1 cellular context compared by ENCODE assay signal in genomic region chr7:33070277-33070676, GRCh38.
TF ChIP-seq lines count a peak whose summit lies in the region.

No MANE protein-coding gene starts in this region.

TF ChIP-seq in K562, 482 proteins besides CTCF, POLR2A, EP300 and RAD21:
- TF ChIP-seq CHCHD3 (CRISPR knock-in tag; IDR thresholded peaks at IDR 0.05), result no peak
- peak; percentile 84; the same call in 1 of the 2 replicates for TF ChIP-seq CBX1 (IDR thresholded peaks at IDR 0.05; ENCODE audit: low read depth)
- TF ChIP-seq NFYB (IDR thresholded peaks at IDR 0.05; ENCODE audit: extremely low read depth, insufficient read length), result no peak
- TF ChIP-seq, protein P1, sequence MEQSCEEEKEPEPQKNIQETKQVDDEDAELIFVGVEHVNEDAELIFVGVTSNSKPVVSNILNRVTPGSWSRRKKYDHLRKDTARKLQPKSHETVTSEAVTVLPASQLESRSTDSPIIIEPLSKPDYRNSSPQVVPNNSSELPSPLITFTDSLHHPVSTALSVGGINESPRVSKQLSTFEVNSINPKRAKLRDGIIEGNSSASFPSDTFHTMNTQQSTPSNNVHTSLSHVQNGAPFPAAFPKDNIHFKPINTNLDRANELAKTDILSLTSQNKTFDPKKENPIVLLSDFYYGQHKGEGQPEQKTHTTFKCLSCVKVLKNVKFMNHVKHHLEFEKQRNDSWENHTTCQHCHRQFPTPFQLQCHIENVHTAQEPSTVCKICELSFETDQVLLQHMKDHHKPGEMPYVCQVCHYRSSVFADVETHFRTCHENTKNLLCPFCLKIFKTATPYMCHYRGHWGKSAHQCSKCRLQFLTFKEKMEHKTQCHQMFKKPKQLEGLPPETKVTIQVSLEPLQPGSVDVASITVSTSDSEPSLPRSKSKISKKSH (CRISPR knock-in tag; IDR thresholded peaks at IDR 0.05), result peak; percentile 91
- no peak for TF ChIP-seq TSC22D4 (tag; IDR thresholded peaks at IDR 0.05)
- no peak for TF ChIP-seq ZNF12 (CRISPR knock-in tag; IDR thresholded peaks at IDR 0.05)
- TF ChIP-seq HINFP (tag; conservative IDR thresholded peaks at IDR 0.05; ENCODE audit: low read depth), result no peak
- TF ChIP-seq NFIX (CRISPR knock-in tag; IDR thresholded peaks at IDR 0.05; ENCODE audit: low read depth), result no peak
- peak in 1 of 2 experiments; percentile 39; a peak in 1 of 4 replicates for TF ChIP-seq TRIM24 (IDR thresholded peaks at IDR 0.05)
- no peak for TF ChIP-seq SMAD1 (IDR thresholded peaks at IDR 0.05; ENCODE audit: low read depth, low read length, partially characterized antibody)
- TF ChIP-seq ZNF398 (CRISPR knock-in tag; IDR thresholded peaks at IDR 0.05), result no peak
- TF ChIP-seq FOXP1 (CRISPR knock-in tag; IDR thresholded peaks at IDR 0.05), result no peak
- no peak for TF ChIP-seq MAFK (IDR thresholded peaks at IDR 0.05; ENCODE audit: low read length)
- no peak for TF ChIP-seq ZNF717 (CRISPR knock-in tag; IDR thresholded peaks at IDR 0.05)
- TF ChIP-seq ZFP36 (IDR thresholded peaks at IDR 0.05; ENCODE audit: low read depth, low read length, partially characterized antibody), result peak; percentile 77
- no peak for TF ChIP-seq HOMEZ (CRISPR knock-in tag; IDR thresholded peaks at IDR 0.05)
- no peak for TF ChIP-seq TEAD1 (CRISPR knock-in tag; IDR thresholded peaks at IDR 0.05)
- TF ChIP-seq SLC30A9 (CRISPR knock-in tag; IDR thresholded peaks at IDR 0.05), result no peak
- TF ChIP-seq PTRF (tag; IDR thresholded peaks at IDR 0.05), result no peak
- TF ChIP-seq, protein P2, sequence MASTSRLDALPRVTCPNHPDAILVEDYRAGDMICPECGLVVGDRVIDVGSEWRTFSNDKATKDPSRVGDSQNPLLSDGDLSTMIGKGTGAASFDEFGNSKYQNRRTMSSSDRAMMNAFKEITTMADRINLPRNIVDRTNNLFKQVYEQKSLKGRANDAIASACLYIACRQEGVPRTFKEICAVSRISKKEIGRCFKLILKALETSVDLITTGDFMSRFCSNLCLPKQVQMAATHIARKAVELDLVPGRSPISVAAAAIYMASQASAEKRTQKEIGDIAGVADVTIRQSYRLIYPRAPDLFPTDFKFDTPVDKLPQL (IDR thresholded peaks at IDR 0.05; ENCODE audit: extremely low read depth, insufficient read length), result no peak
- TF ChIP-seq MECOM (CRISPR knock-in tag; IDR thresholded peaks at IDR 0.05), result no peak
- no peak for TF ChIP-seq CXXC5 (CRISPR knock-in tag; IDR thresholded peaks at IDR 0.05)
- TF ChIP-seq ZNF280A (IDR thresholded peaks at IDR 0.05; ENCODE audit: low read depth, partially characterized antibody), result peak; percentile 93
- TF ChIP-seq ZNF316 (IDR thresholded peaks at IDR 0.05), result no peak
- peak in 1 of 2 experiments; percentile 97; a peak in 2 of 3 replicates for TF ChIP-seq CBX3 (IDR thresholded peaks at IDR 0.05; ENCODE audit: borderline replicate concordance in 1 of 2, low read length in 2 of 2)
- no peak for TF ChIP-seq ESRRA (IDR thresholded peaks at IDR 0.05; ENCODE audit: borderline replicate concordance, low read depth)
- peak; percentile 97 for TF ChIP-seq CBX5 (IDR thresholded peaks at IDR 0.05; ENCODE audit: borderline replicate concordance, low read depth)
- no peak for TF ChIP-seq THRB (CRISPR knock-in tag; conservative IDR thresholded peaks at IDR 0.05)
- TF ChIP-seq ZNF3 (CRISPR knock-in tag; IDR thresholded peaks at IDR 0.05), result no peak
- no peak for TF ChIP-seq ETV5 (CRISPR knock-in tag; IDR thresholded peaks at IDR 0.05; ENCODE audit: low read depth)
- TF ChIP-seq TRIM28 (IDR thresholded peaks at IDR 0.05), result peak; percentile 90
- no peak for TF ChIP-seq PRMT5 (CRISPR knock-in tag; IDR thresholded peaks at IDR 0.05)
- TF ChIP-seq ZNF764 (CRISPR knock-in tag; IDR thresholded peaks at IDR 0.05; ENCODE audit: low read depth), result no peak
- TF ChIP-seq, protein P3, sequence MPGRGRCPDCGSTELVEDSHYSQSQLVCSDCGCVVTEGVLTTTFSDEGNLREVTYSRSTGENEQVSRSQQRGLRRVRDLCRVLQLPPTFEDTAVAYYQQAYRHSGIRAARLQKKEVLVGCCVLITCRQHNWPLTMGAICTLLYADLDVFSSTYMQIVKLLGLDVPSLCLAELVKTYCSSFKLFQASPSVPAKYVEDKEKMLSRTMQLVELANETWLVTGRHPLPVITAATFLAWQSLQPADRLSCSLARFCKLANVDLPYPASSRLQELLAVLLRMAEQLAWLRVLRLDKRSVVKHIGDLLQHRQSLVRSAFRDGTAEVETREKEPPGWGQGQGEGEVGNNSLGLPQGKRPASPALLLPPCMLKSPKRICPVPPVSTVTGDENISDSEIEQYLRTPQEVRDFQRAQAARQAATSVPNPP (IDR thresholded peaks at IDR 0.05; ENCODE audit: borderline replicate concordance, insufficient read depth, insufficient read length), result no peak
